9 cellular contexts compared by ENCODE assay signal in the genomic region with DNA sequence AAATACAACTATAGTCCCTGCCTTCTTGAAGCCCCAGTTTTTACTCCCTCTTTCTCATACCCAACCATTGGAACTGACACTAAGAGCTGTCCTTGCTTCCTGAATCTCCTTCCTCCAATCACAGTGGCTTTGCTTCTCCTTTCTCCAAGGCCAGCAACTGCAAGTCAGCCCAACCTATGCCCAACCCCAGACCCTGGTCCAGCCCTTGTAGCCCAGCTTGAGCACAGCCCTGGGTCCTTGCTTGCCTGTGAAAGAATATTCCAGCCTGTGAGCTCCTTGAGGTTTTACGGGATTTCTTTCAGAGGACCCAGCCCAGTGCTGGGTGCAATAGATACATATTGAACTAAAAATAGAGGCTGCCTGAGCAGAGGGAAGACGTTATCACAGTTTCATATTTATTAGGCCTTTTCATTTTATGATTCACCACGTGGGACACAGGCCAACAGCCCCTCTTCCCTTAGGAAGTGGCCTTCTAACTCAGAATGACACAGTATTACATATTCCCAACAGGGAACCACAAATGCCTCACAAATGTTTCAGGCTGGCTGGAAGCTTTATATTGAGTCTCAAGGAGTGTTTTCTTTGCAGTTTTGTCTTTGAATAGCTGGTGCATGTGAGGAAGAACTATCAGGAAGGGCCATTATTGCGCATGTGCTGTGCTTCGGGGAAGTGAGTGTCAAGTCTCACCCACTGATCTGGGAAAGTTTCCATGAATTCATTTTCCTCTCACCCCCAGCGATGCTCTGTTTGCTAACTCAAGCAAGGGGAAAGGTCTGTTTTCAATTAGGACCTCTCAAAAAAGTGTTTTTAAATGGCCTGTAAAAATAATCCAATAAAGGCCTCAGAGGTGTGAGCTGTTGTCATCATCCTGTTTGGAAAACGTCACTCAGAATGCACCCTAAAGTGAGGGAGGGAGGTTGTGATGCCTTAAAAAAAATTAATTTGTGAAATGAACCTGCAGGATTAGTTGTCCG.
A peak's percentile ranks its signal among the peaks of the same experiment; 100 is the strongest.
DNase-seq lines count a peak whose midpoint lies in the region; ATAC-seq and TF ChIP-seq lines count a peak whose summit lies in the region.
"Had no signal": no experiment of that assay in that cellular context is flagged by ENCODE, and none has a peak within 500 bp of the region (broad histone marks: within the 10 kb centered on the region; RNA-seq: fewer than 3 reads in every experiment).

No MANE protein-coding gene starts in this region.

- no peak overlapping the region for H3K27ac ChIP-seq in mammary epithelial cell (ENCODE audit: insufficient read depth, low read depth, low read length)
- peak overlapping the region; percentile 27 for H3K27ac ChIP-seq in layer of hippocampus (ENCODE audit: low read depth, low read length)
- H3K27ac ChIP-seq in thoracic aorta: peak overlapping the region; percentile 72 to 78
- no peak overlapping the region for H3K27ac ChIP-seq in colonic mucosa

- H3K9ac ChIP-seq in mammary epithelial cell (ENCODE audit: insufficient read depth, low read length) (no peak overlapping the region), colonic mucosa (ENCODE audit: low read depth in 2 of 2, low read length in 2 of 2) (no peak overlapping the region)

- CTCF ChIA-PET in mammary epithelial cell (lab: Charles Lee; ENCODE audit: low non-redundant PET): no interaction called here

- no peaks in the 10 kb centered on the region for H4K20me1 ChIP-seq in mammary epithelial cell (ENCODE audit: insufficient read depth, low read length)

- ATAC-seq in thoracic aorta (ENCODE audit: insufficient number of reproducible peaks, low FRiP score, low read depth) (peak; percentile 51), GM19467 (IDR thresholded peaks at IDR 0.05; ENCODE audit: unreplicated experiment) (no peak)

- peak overlapping the region; percentile 81 for H2AFZ ChIP-seq in mammary epithelial cell (ENCODE audit: low read depth, low read length)

- no peaks in the 10 kb centered on the region for H3K79me2 ChIP-seq in mammary epithelial cell (ENCODE audit: insufficient read depth, low read length)

- WGBS in mammary epithelial cell (ENCODE audit: low coverage, missing lambda C conversion rate): 21% methylated on average over 6 of the region's 8 CpGs

- H3K4me3 ChIP-seq in mammary epithelial cell (replicated peaks in 1 of 3; ENCODE audit: insufficient read depth in 1 of 3, low read depth in 2 of 3, low read length in 3 of 3): no peak overlapping the region
- no peak overlapping the region for H3K4me3 ChIP-seq in thoracic aorta
- H3K4me3 ChIP-seq in colonic mucosa: no peak overlapping the region
- H3K4me3 ChIP-seq: HAP-1 had no signal

- H3K4me1 ChIP-seq in mammary epithelial cell (ENCODE audit: insufficient read depth, low read length) (peaks cover 13% of the 10 kb centered on the region), thoracic aorta (ENCODE audit: control insufficient read depth in 1 of 2, low read depth in 2 of 2) (peaks cover 17 to 91% of the 10 kb centered on the region in 2 donors), colonic mucosa (no peaks in the 10 kb centered on the region)

- H3K36me3 ChIP-seq in mammary epithelial cell (ENCODE audit: insufficient read depth, low read length) (no peaks in the 10 kb centered on the region), thoracic aorta (no peaks in the 10 kb centered on the region), colonic mucosa (no peaks in the 10 kb centered on the region)
- H3K36me3 ChIP-seq: HAP-1 had no signal

- no peaks in the 10 kb centered on the region for H3K9me3 ChIP-seq in mammary epithelial cell (replicated peaks; ENCODE audit: insufficient read depth, low read length)
- H3K9me3 ChIP-seq in thoracic aorta: no peaks in the 10 kb centered on the region
- H3K9me3 ChIP-seq in colonic mucosa: no peaks in the 10 kb centered on the region
- H3K9me3 ChIP-seq: HAP-1 had no signal

- dilution Hi-C loops in mammary epithelial cell (cut with HindIII; ENCODE audit: low sequenced_read_pairs): no loop called here

- no TSS peak for BruUV-seq in mammary epithelial cell (replicated peaks; lab: Mats Ljungman, UMichigan)

- no peak for TF ChIP-seq CTCF in mammary epithelial cell (conservative IDR thresholded peaks at IDR 0.05 in 1 of 2, IDR thresholded peaks at IDR 0.05 in 1 of 2; ENCODE audit: extremely low read depth in 1 of 2, insufficient read depth in 1 of 2, low read depth in 1 of 2, low read length in 2 of 2)
- TF ChIP-seq CTCF in thoracic aorta (IDR thresholded peaks at IDR 0.05): no peak
- TF ChIP-seq CTCF in colonic mucosa (IDR thresholded peaks at IDR 0.05): no peak

- H3K27me3 ChIP-seq in mammary epithelial cell (ENCODE audit: insufficient read depth, low read length): no peaks in the 10 kb centered on the region
- H3K27me3 ChIP-seq in layer of hippocampus (ENCODE audit: control insufficient read depth, insufficient read depth, low read length): no peaks in the 10 kb centered on the region
- no peaks in the 10 kb centered on the region for H3K27me3 ChIP-seq in thoracic aorta (replicated peaks; ENCODE audit: insufficient read depth)
- no peaks in the 10 kb centered on the region for H3K27me3 ChIP-seq in colonic mucosa

- peak; percentile 83 for DNase-seq in LHCN-M2 (ENCODE audit: low read depth)
- peak; percentile 75 for DNase-seq in mammary epithelial cell
- DNase-seq in thoracic aorta (ENCODE audit: low spot score): peak; percentile 57
- no peak for DNase-seq in colonic mucosa
- DNase-seq in activated naive CD4-positive, alpha-beta T cell (lab: John Stamatoyannopoulos, UW): no peak
- DNase-seq in NCI-H1105 treated with DMSO at 0.1 percent for 48 hours (lab: John Stamatoyannopoulos, UW): no peak

- in situ Hi-C loops in mammary epithelial cell (cut with MboI; ENCODE audit: low sequenced_read_pairs in 2 of 2): loop anchor here in 1 of 2 donors (25.0 kb wide), 1 partner anchor 597 kb away; no protein-coding TSS in a partner anchor

- intact Hi-C loops in mammary epithelial cell (cut with micrococcal nuclease): no loop called here
- intact Hi-C loops in colonic mucosa (cut with DNase I): loop anchor here (10.0 kb wide), 1 partner anchor 465 kb away; no protein-coding TSS in a partner anchor

- H3K4me2 ChIP-seq in mammary epithelial cell (ENCODE audit: insufficient read depth, low read depth, low read length): peak overlapping the region; percentile 4

Comparison
In these comparisons a context has a peak if more than half of its experiments do, and no peak if none do; other contexts are left out.
1. DNase-seq: peak in LHCN-M2 (single experiment), mammary epithelial cell (single experiment) and thoracic aorta (single experiment); none in colonic mucosa (single experiment), activated naive CD4-positive, alpha-beta T cell (0 of 4) and NCI-H1105 treated with DMSO at 0.1 percent for 48 hours (single experiment).
2. H3K27ac ChIP-seq: peak in layer of hippocampus (single experiment) and thoracic aorta (2 of 2); none in mammary epithelial cell (single experiment) and colonic mucosa (single experiment).